In the genomic region with DNA sequence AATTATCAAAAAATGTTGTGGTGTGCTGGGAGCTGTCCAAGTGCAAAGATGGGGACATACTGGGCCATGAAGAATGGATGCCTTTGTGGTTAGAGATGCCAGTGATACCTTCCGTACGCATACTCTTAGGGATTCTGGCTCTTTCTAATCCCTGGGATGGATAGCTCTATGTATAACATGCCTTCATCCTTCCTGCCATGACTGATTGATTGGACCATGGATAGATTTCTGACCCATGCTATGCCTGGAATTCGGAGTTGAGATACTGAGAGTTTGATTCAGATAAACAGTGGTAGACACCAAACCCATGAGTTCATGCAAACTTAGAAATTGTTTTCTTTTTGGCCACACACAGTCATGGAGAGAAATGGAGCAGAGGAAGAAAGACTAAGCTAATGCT, we compare ENCODE assay signal across 30 cellular contexts.
DNase-seq lines count a peak whose midpoint lies in the region; ATAC-seq and TF ChIP-seq lines count a peak whose summit lies in the region.
"Had no signal": no experiment of that assay in that cellular context is flagged by ENCODE, and none has a peak within 500 bp of the region (broad histone marks: within the 10 kb centered on the region; RNA-seq: fewer than 3 reads in every experiment).

No MANE protein-coding gene starts in this region.

- H3K27ac ChIP-seq in SJCRH30, result peak overlapping the region; percentile 98
- H3K27ac ChIP-seq: BLaER1 treated with 17β-estradiol and CSF1 and Interleukin-3, amounts not matched to agents 10 nM and 100 nM; HL-60 had no signal

- in situ Hi-C loops in astrocyte of the spinal cord (cut with HindIII; ENCODE audit: low sequenced_read_pairs), result no loop called here

- peaks cover 42% of the 10 kb centered on the region for H3K4me1 ChIP-seq in SJCRH30
- H3K4me1 ChIP-seq: BLaER1 treated with 17β-estradiol and CSF1 and Interleukin-3, amounts not matched to agents 10 nM and 100 nM had no signal

- DNase-seq in AG08396 (ENCODE audit: low spot score) (peak; percentile 36), SJCRH30 (peak; percentile 93), astrocyte of the spinal cord (ENCODE audit: low read depth, low spot score) (peak; percentile 8), myocyte (ENCODE audit: low read depth) (peak; percentile 13), NCI-H1694 (lab: John Stamatoyannopoulos, UW) (no peak), HuH-7.5 (ENCODE audit: low spot score) (no peak)
- DNase-seq: 8988T; ACHN; AML-193; CD4-positive, alpha-beta T cell; DMS53; EL; GDM1; HCEC 1CT; Kasumi-1; NCI-H1092 treated with DMSO at 0.1 percent for 48 hours; NCI-H1436; NCI-H187 treated with DMSO at 0.1 percent for 48 hours; NCI-H526; NCI-H82; NK-92 treated with Interleukin-12 subunit alpha and Interleukin-12 subunit beta, amount 100 ng/mL, for 24 hours; PC-3 had no signal

- peaks cover 5% of the 10 kb centered on the region; the same call in 1 of the 2 replicates for H3K9me3 ChIP-seq in SJCRH30 (replicated peaks)

- no peak overlapping the region for H3K4me3 ChIP-seq in SJCRH30
- no peak overlapping the region for H3K4me3 ChIP-seq in astrocyte of the spinal cord (ENCODE audit: low read depth, low read length)
- H3K4me3 ChIP-seq: BLaER1 treated with 17β-estradiol and CSF1 and Interleukin-3, amounts not matched to agents 10 nM and 100 nM; GM12878; K562 had no signal

- TF ChIP-seq CTCF in astrocyte of the spinal cord (IDR thresholded peaks at IDR 0.05; ENCODE audit: low read depth, low read length), result no peak

- ATAC-seq in GM21381 (IDR thresholded peaks at IDR 0.05; ENCODE audit: unreplicated experiment) (no peak), GM19463 (IDR thresholded peaks at IDR 0.05; ENCODE audit: unreplicated experiment) (no peak)
- ATAC-seq: GM12878, HepG2, K562, PC-3, Right ventricle myocardium inferior had no signal

- no peaks in the 10 kb centered on the region for H3K36me3 ChIP-seq in SJCRH30
- H3K36me3 ChIP-seq: BLaER1 treated with 17β-estradiol and CSF1 and Interleukin-3, amounts not matched to agents 10 nM and 100 nM had no signal

- H3K27me3 ChIP-seq in SJCRH30, result no peaks in the 10 kb centered on the region
- H3K27me3 ChIP-seq: BLaER1 treated with 17β-estradiol and CSF1 and Interleukin-3, amounts not matched to agents 10 nM and 100 nM had no signal

Comparison
In these comparisons a context has a peak if more than half of its experiments do, and no peak if none do; other contexts are left out.
1. DNase-seq: peak in AG08396 (single experiment), SJCRH30 (2 of 2), astrocyte of the spinal cord (single experiment) and myocyte (single experiment); none in NCI-H1694 (single experiment) and HuH-7.5 (single experiment).